ENCODE assay signal across 8 cellular contexts in the genomic region with DNA sequence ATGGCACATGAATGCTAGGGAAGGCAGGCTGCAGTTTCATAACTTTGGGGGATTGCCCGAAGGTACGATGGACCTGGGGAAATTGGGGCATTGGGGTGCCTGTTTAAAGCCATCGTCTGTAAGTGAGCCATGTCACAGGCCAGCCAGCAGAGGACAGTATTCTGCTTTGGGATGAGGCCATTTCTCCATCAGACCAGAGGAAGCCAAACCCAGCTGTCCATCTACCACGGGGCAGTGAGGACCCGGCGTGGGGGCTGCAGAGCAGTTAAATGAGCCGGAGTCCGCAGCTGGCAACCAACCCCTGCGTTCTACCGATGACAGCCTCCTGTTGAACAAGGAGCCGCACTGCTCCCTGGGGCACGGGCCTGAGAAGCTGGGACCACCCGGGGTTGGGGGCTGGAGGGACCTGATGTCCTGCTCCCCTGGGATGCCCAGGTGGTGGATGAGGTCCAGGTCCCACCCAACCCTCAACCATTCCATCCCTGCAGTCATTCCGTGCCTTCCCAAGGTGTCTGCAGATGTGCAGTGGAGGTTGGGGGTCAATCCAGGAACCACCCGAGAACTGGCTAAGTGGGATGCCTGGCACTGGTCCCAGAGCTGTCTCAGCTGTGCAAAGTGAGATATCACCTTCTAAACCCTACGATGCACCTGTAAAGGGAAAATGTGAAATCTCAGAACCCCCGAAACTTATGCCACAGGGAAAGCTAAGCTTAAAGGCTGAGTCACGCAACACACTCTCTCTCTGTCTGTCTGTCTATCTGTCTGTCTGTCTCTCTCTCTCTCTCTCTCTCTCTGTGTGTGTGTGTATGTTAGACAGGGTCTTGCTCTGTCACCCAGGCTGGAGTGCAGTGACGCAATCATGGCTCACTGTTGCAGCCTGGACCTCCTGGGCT.
DNase-seq lines count a peak whose midpoint lies in the region; ATAC-seq and TF ChIP-seq lines count a peak whose summit lies in the region.

No MANE protein-coding gene starts in this region.

- DNase-seq in GM12865 (ENCODE audit: low read depth) (peak; percentile 76), NCI-H1417 treated with DMSO at 0.1 percent for 48 hours (lab: John Stamatoyannopoulos, UW) (peak; percentile 23), T-helper 1 cell (peak in 4 of 5 donors; percentile 13 to 57 (median 30)), T47D (ENCODE audit: low read depth in 1 of 2, low spot score in 1 of 2) (peak; percentile 75 to 83), iPS DF 4.7 (ENCODE audit: extremely low read depth, low spot score) (peak; percentile 64)
- DNase-seq in stimulated activated CD4-positive, alpha-beta T cell treated with anti-CD3 and anti-CD28 coated beads, Interleukin-12 subunit alpha, Interleukin-12 subunit beta, amount 100 ng/mL, for 4 hours = peak; percentile 17

- in situ Hi-C loops in T47D (cut with HindIII; ENCODE audit: low pct_unique_long_range_greater_than_20kb, low sequenced_read_pairs) = no loop called here

- TF ChIP-seq CTCF in 22Rv1 (IDR thresholded peaks at IDR 0.05) (peak; percentile 95), GM12865 (IDR thresholded peaks at IDR 0.05; ENCODE audit: insufficient read depth, low read depth, low read length, missing control alignments) (peak; percentile 98)

- ATAC-seq in HG03469 (IDR thresholded peaks at IDR 0.05; ENCODE audit: unreplicated experiment) = no peak

- H3K4me3 ChIP-seq in GM12865 (ENCODE audit: low read depth, low read length) = no peak overlapping the region

- H3K27ac ChIP-seq in 22Rv1 = no peak overlapping the region

Comparison
In these comparisons a context has a peak if more than half of its experiments do, and no peak if none do; other contexts are left out.
1. DNase-seq: peak in every context shown above with its lines; median percentile 79 in T47D; 76 in GM12865; 64 in iPS DF 4.7; 30 in T-helper 1 cell; 23 in NCI-H1417 treated with DMSO at 0.1 percent for 48 hours; 17 in stimulated activated CD4-positive, alpha-beta T cell treated with anti-CD3 and anti-CD28 coated beads, Interleukin-12 subunit alpha, Interleukin-12 subunit beta, amount 100 ng/mL, for 4 hours.